Comparison of ENCODE assay signal across 1 cellular context in genomic region chr22:20762233-20762796, GRCh38.
A peak's percentile ranks its signal among the peaks of the same experiment; 100 is the strongest.
TF ChIP-seq lines count a peak whose summit lies in the region.

No MANE protein-coding gene starts in this region.

TF ChIP-seq in K562, 482 proteins besides CTCF, POLR2A, EP300 and RAD21 (continued from another document):
- peak; percentile 42; the same call in 1 of the 2 replicates for TF ChIP-seq USF1 (CRISPR knock-in tag; IDR thresholded peaks at IDR 0.05)
- 0 out of 2 replicates have a peak, but pooled peaks have one; percentile 41 for TF ChIP-seq NR1H2 (CRISPR knock-in tag; IDR thresholded peaks at IDR 0.05)
- no peak for TF ChIP-seq ERF (CRISPR knock-in tag; IDR thresholded peaks at IDR 0.05)
- TF ChIP-seq ARID4B (CRISPR knock-in tag; IDR thresholded peaks at IDR 0.05) = peak; percentile 60; the same call in 1 of the 2 replicates
- no peak for TF ChIP-seq ZC3H11A (IDR thresholded peaks at IDR 0.05; ENCODE audit: low read depth, low read length)
- TF ChIP-seq, protein P1, sequence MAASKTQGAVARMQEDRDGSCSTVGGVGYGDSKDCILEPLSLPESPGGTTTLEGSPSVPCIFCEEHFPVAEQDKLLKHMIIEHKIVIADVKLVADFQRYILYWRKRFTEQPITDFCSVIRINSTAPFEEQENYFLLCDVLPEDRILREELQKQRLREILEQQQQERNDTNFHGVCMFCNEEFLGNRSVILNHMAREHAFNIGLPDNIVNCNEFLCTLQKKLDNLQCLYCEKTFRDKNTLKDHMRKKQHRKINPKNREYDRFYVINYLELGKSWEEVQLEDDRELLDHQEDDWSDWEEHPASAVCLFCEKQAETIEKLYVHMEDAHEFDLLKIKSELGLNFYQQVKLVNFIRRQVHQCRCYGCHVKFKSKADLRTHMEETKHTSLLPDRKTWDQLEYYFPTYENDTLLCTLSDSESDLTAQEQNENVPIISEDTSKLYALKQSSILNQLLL (CRISPR knock-in tag; IDR thresholded peaks at IDR 0.05; ENCODE audit: borderline replicate concordance) = peak; percentile 65; the same call in 1 of the 2 replicates
- TF ChIP-seq STAG1 (CRISPR knock-in tag; IDR thresholded peaks at IDR 0.05; ENCODE audit: borderline replicate concordance) = peak; percentile 29; the same call in 1 of the 2 replicates
- TF ChIP-seq PCBP1 (IDR thresholded peaks at IDR 0.05; ENCODE audit: low read depth, low read length, poor library complexity, severe bottlenecking) = no peak
